Comparison of ENCODE assay signal across 7 cellular contexts in genomic region chr10:87184419-87184818, GRCh38. TPM values are rescaled to one million over a fixed set of nuclear protein-coding genes. Genes with fewer than 3 reads are reported as not detected.
DNase-seq lines count a peak whose midpoint lies in the region; ATAC-seq lines count a peak whose summit lies in the region.
"Not testable (repeated sequence)": the region's sequence is repeated elsewhere in the genome, so short reads cannot be mapped to it uniquely, and the experiment has no call there.

No MANE protein-coding gene starts in this region.

- peaks cover 0 to 10% (median 0%) of the 10 kb centered on the region in 7 donors for H3K4me1 Mint-ChIP-seq in naive thymus-derived CD4-positive, alpha-beta T cell

- H3K36me3 ChIP-seq in naive thymus-derived CD4-positive, alpha-beta T cell (ENCODE audit: control insufficient read depth in 2 of 3, insufficient read depth in 3 of 3, low read length in 3 of 3): peaks cover 0 to 10% (median 3%) of the 10 kb centered on the region in 3 experiments

- H3K9me3 Mint-ChIP-seq in naive thymus-derived CD4-positive, alpha-beta T cell: peaks cover 0 to 31% (median 9%) of the 10 kb centered on the region in 11 donors

- H3K27me3 ChIP-seq in naive thymus-derived CD4-positive, alpha-beta T cell (ENCODE audit: control insufficient read depth in 2 of 2, insufficient read depth in 2 of 2, low read length in 2 of 2): not testable (repeated sequence)

- not testable (repeated sequence) for H3K4me3 ChIP-seq in naive thymus-derived CD4-positive, alpha-beta T cell (ENCODE audit: low read length)

- intact Hi-C loops in left colon (cut with DNase I, micrococcal nuclease); naive thymus-derived CD4-positive, alpha-beta T cell (cut with micrococcal nuclease): not testable (repeated sequence)

- H3K36me3 Mint-ChIP-seq in naive thymus-derived CD4-positive, alpha-beta T cell: peaks cover 15 to 70% (median 57%) of the 10 kb centered on the region in 5 donors

- H3K9me3 ChIP-seq in naive thymus-derived CD4-positive, alpha-beta T cell (ENCODE audit: control insufficient read depth in 2 of 3, low read length in 3 of 3): not testable (repeated sequence)

- H3K27ac ChIP-seq in naive thymus-derived CD4-positive, alpha-beta T cell (ENCODE audit: low read depth, low read length): not testable (repeated sequence)

- POLR2A ChIA-PET in naive thymus-derived CD4-positive, alpha-beta T cell (lab: Charles Lee): not testable (repeated sequence)

- CTCF ChIA-PET in naive thymus-derived CD4-positive, alpha-beta T cell (lab: Charles Lee): not testable (repeated sequence)

- H3K4me1 ChIP-seq in naive thymus-derived CD4-positive, alpha-beta T cell (ENCODE audit: control insufficient read depth in 2 of 2, insufficient read depth in 2 of 2, low read length in 2 of 2): not testable (repeated sequence)

- ATAC-seq in GM21825 (IDR thresholded peaks at IDR 0.05; ENCODE audit: unreplicated experiment) (peak; percentile 60), left colon (peak; percentile 44)
- ATAC-seq in naive thymus-derived CD4-positive, alpha-beta T cell: peak; percentile 87

- not testable (repeated sequence) for H3K27ac Mint-ChIP-seq in naive thymus-derived CD4-positive, alpha-beta T cell

- H3K27me3 Mint-ChIP-seq in naive thymus-derived CD4-positive, alpha-beta T cell: not testable (repeated sequence)

- DNase-seq in NCI-H146 (lab: John Stamatoyannopoulos, UW) (peak; percentile 60), RPMI8226 (peak; percentile 5), amniotic epithelial cell (ENCODE audit: low read depth) (peak; percentile 17), fibroblast of the conjunctiva (ENCODE audit: low read depth) (peak; percentile 26)
- DNase-seq in left colon; naive thymus-derived CD4-positive, alpha-beta T cell: not testable (repeated sequence)

- not testable (repeated sequence) for H3K4me3 Mint-ChIP-seq in naive thymus-derived CD4-positive, alpha-beta T cell

RNA-seq across cellular contexts. Expression of gene NUTM2A, which starts 40.8 kb away (rescaled TPM):
- 1 to 10 TPM; 1.6 to 2.8 TPM for total RNA-seq in left colon
- 1 to 10 TPM in 4 of 5 experiments, not detected in 1; 1.3 to 1.9 (median 1.6) TPM for total RNA-seq in naive thymus-derived CD4-positive, alpha-beta T cell
- polyA plus RNA-seq in naive thymus-derived CD4-positive, alpha-beta T cell: under 1 TPM in 1 of 2 donors, not detected in 1; 0.13 TPM
